Comparison of ENCODE assay signal across 8 cellular contexts in genomic region chr1:247007511-247008405, GRCh38. TPM values are rescaled to one million over a fixed set of nuclear protein-coding genes. Genes with fewer than 3 reads are reported as not detected.
A peak's percentile ranks its signal among the peaks of the same experiment; 100 is the strongest.
DNase-seq lines count a peak whose midpoint lies in the region; ATAC-seq, FAIRE-seq and TF ChIP-seq lines count a peak whose summit lies in the region.

ZNF695 (minus strand) TSS chr1:247008057; CDS start chr1:247007908, 149 bp downstream.

- intact Hi-C loops in PC-3 (cut with micrococcal nuclease): loop anchor here (1.0 to 2.0 kb wide), 2 partner anchors 71 to 97 kb away; partner anchors contain the start of genes ZNF669 and ZNF670

- H3K4me1 ChIP-seq in PC-3 (ENCODE audit: insufficient read depth, low read length): peaks cover 5% of the 10 kb centered on the region

- H3K4me2 ChIP-seq in PC-3 (ENCODE audit: low read length): peak within 1 kb of the TSS; percentile 84

- ATAC-seq in GM21381 (IDR thresholded peaks at IDR 0.05; ENCODE audit: unreplicated experiment) (peak; percentile 99), PC-3 (peak; percentile 99)

- H3K27ac ChIP-seq in PC-3 (ENCODE audit: low read length): peak within 1 kb of the TSS; percentile 27
- no peak within 1 kb of the TSS for H3K27ac ChIP-seq in substantia nigra (ENCODE audit: low read depth, low read length, poor library complexity, severe bottlenecking)

- peaks cover 19% of the 10 kb centered on the region for H3K9me3 Mint-ChIP-seq in neural crest cell

- H3K79me2 ChIP-seq in PC-3 (ENCODE audit: low read length): peaks cover 51% of the 10 kb centered on the region

- H3K4me3 ChIP-seq in PC-3 (ENCODE audit: low read length): peak within 1 kb of the TSS; percentile 96

- TF ChIP-seq CTCF in PC-3 (conservative IDR thresholded peaks at IDR 0.05; ENCODE audit: low read depth, low read length): no peak
- TF ChIP-seq CTCF in neural crest cell (conservative IDR thresholded peaks at IDR 0.05): peak; percentile 12

- peaks cover 34% of the 10 kb centered on the region for H3K36me3 ChIP-seq in PC-3 (ENCODE audit: low read depth, low read length)

- H3K27ac Mint-ChIP-seq in neural crest cell (ENCODE audit: unreplicated experiment): peak within 1 kb of the TSS; percentile 100

- POLR2A ChIA-PET in PC-3 (lab: Charles Lee; ENCODE audit: unreplicated experiment): no interaction called here

- no peaks in the 10 kb centered on the region for H3F3A ChIP-seq in PC-3 (ENCODE audit: low read length, unreplicated experiment)

- H3K4me1 Mint-ChIP-seq in neural crest cell: peaks cover 7% of the 10 kb centered on the region

- no TSS peak for BruUV-seq in PC-3 (replicated peaks; lab: Mats Ljungman, UMichigan)

- CTCF ChIA-PET in PC-3 (lab: Charles Lee): no interaction called here

- H3K9me2 ChIP-seq in PC-3 (replicated peaks; ENCODE audit: low read length): no peaks in the 10 kb centered on the region

- H3K9ac ChIP-seq in PC-3 (ENCODE audit: low read length): peak within 1 kb of the TSS; percentile 86

- no peaks in the 10 kb centered on the region for H3K27me3 ChIP-seq in PC-3 (ENCODE audit: low read length)

- H2AFZ ChIP-seq in PC-3 (ENCODE audit: low read length): peak within 1 kb of the TSS; percentile 86

- H3K36me3 Mint-ChIP-seq in neural crest cell (ENCODE audit: low read depth): peaks cover 37% of the 10 kb centered on the region

- peaks cover 3% of the 10 kb centered on the region for H3K27me3 Mint-ChIP-seq in neural crest cell (ENCODE audit: low read depth)

- peaks cover 27% of the 10 kb centered on the region for H3K9me3 ChIP-seq in PC-3 (ENCODE audit: low read length)

- peak within 1 kb of the TSS; percentile 100 for H3K4me3 Mint-ChIP-seq in neural crest cell

- FAIRE-seq in frontal cortex (lab: Jason Lieb, UNC): no peak

- no peaks in the 10 kb centered on the region for H4K20me1 ChIP-seq in PC-3 (ENCODE audit: low read length)

- peak; percentile 95 for DNase-seq in DMS114 treated with DMSO at 0.1 percent for 48 hours (lab: John Stamatoyannopoulos, UW; ENCODE audit: unreplicated experiment)
- DNase-seq in HT1080 (ENCODE audit: low read depth): peak; percentile 91
- DNase-seq in PC-3: peak; percentile 100
- peak; percentile 1 for DNase-seq in activated T-helper 9 cell treated with anti-CD3 and anti-CD28 coated beads, Interleukin-2, amount 50 U/mL, for 16 hours (ENCODE audit: low read depth)
- peak; percentile 59 to 78 for DNase-seq in frontal cortex (ENCODE audit: low spot score in 2 of 2)
- DNase-seq in neural crest cell (ENCODE audit: low read depth, low spot score): peak; percentile 85
- peak in 46 of 49 donors; percentile 1 to 81 (median 46) for DNase-seq in substantia nigra (lab: John Stamatoyannopoulos, UW)

RNA-seq across cellular contexts. Expression of gene ZNF695, which starts in this region (rescaled TPM):
- total RNA-seq in HT1080 (2014; rRNA removed; shearing (Covaris generic)): 5.7 and 10.9 TPM in 2 replicates
- polyA plus RNA-seq in HT1080 (2015; cell fraction: cytosol; rRNA removed): 1.9 and 2.4 TPM in 2 replicates
- 1.9 and 2.9 TPM in 2 replicates for polyA plus RNA-seq in HT1080 (2015; cell fraction: nucleus; rRNA removed)
- 14.7 and 15.8 TPM in 2 replicates for total RNA-seq in PC-3 (2014; rRNA removed)
- total RNA-seq in frontal cortex: 6.1 TPM
- total RNA-seq in neural crest cell: 21.4 and 21.8 TPM in 2 replicates

Comparison
In these comparisons a context has a peak if more than half of its experiments do, and no peak if none do; other contexts are left out.
1. DNase-seq: peak in every context shown above with its lines; median percentile 100 in PC-3; 95 in DMS114 treated with DMSO at 0.1 percent for 48 hours; 91 in HT1080; 85 in neural crest cell; 68 in frontal cortex; 46 in substantia nigra; 1 in activated T-helper 9 cell treated with anti-CD3 and anti-CD28 coated beads, Interleukin-2, amount 50 U/mL, for 16 hours.